In the genomic region with DNA sequence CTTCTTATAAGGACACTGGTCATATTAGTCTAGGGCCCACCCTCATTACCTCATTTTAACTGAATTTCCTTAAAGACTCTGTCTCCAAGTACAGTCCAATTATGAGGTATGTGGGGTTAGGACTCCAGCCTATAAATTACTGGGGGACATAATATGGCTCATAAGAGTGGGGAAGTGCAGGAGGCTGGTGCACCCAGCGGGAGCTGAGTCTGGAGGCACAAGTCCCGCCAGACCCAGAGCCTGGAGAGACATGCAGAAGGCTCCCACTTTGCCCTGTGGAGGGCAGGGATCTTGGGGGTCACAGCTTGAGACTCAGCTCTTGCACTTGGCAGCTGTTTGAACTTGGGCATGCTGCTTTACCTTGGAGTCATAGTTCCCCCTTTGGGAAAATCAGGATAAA, we compare ENCODE assay signal across 28 cellular contexts.
"Had no signal": no experiment of that assay in that cellular context is flagged by ENCODE, and none has a peak within 500 bp of the region (broad histone marks: within the 10 kb centered on the region; RNA-seq: fewer than 3 reads in every experiment).

No MANE protein-coding gene starts in this region.

- H3K36me3 ChIP-seq: heart right ventricle, left ventricle myocardium inferior, ovary, prostate gland, suprapubic skin, thoracic aorta, tibial artery, upper lobe of right lung, uterus had no signal

- H3K4me1 ChIP-seq: uterus had no signal

- H3K27me3 ChIP-seq: heart right ventricle, ovary, suprapubic skin, tibial artery, upper lobe of right lung, uterus had no signal

- H3K27me3 Mint-ChIP-seq: naive B cell; stimulated activated naive CD8-positive, alpha-beta T cell treated with anti-CD3 and anti-CD28 coated beads, Interleukin-15, Interleukin-2, amounts not matched to agents 100 ng/mL and 50 ng/mL, for 24 hours had no signal

- H3K27ac ChIP-seq: left ventricle myocardium inferior, ovary, prostate gland, suprapubic skin, upper lobe of right lung, uterus had no signal

- H3K4me3 Mint-ChIP-seq: mesothelial cell of epicardium; natural killer cell; nephron progenitor cell; stimulated activated effector memory CD8-positive, alpha-beta T cell treated with anti-CD3 and anti-CD28 coated beads, Interleukin-12 subunit alpha, Interleukin-12 subunit beta, amount 100 ng/mL, for 72 hours; stimulated activated naive CD8-positive, alpha-beta T cell treated with anti-CD3 and anti-CD28 coated beads, Interleukin-15, Interleukin-2, amounts not matched to agents 100 ng/mL and 50 ng/mL, for 24 hours had no signal

- H3K4me3 ChIP-seq: heart right ventricle, left ventricle myocardium inferior, lung, ovary, prostate gland, skin epidermis, suprapubic skin, thoracic aorta, tibial artery, upper lobe of right lung, uterus had no signal

- DNase-seq: heart right ventricle; hippocampal formation; kidney; left colon; left ventricle myocardium inferior; mesendoderm; naive B cell; natural killer cell; nephron progenitor cell; retina; right cardiac atrium; stimulated activated CD4-positive, alpha-beta T cell treated with anti-CD3 and anti-CD28 coated beads, Interleukin-12 subunit alpha, Interleukin-12 subunit beta, amount 100 ng/mL, for 4 hours; stimulated activated CD4-positive, alpha-beta T cell treated with anti-CD3 and anti-CD28 coated beads, Interleukin-15, amount 100 ng/mL, for 24 hours; stimulated activated CD4-positive, alpha-beta T cell treated with anti-CD3 and anti-CD28 coated beads, Interleukin-4, amount 100 ng/mL, for 24 hours; stimulated activated naive CD4-positive, alpha-beta T cell; trophoblast cell; upper lobe of right lung; uterus had no signal

- H3K36me3 Mint-ChIP-seq: mesothelial cell of epicardium; natural killer cell; stimulated activated effector memory CD8-positive, alpha-beta T cell treated with anti-CD3 and anti-CD28 coated beads, Interleukin-12 subunit alpha, Interleukin-12 subunit beta, amount 100 ng/mL, for 72 hours had no signal

- H3K9me3 Mint-ChIP-seq: mesothelial cell of epicardium; naive B cell; natural killer cell; nephron progenitor cell; stimulated activated effector memory CD8-positive, alpha-beta T cell treated with anti-CD3 and anti-CD28 coated beads, Interleukin-12 subunit alpha, Interleukin-12 subunit beta, amount 100 ng/mL, for 72 hours; stimulated activated naive CD8-positive, alpha-beta T cell treated with anti-CD3 and anti-CD28 coated beads, Interleukin-15, Interleukin-2, amounts not matched to agents 100 ng/mL and 50 ng/mL, for 24 hours had no signal

- H3K9me3 ChIP-seq: heart right ventricle, left ventricle myocardium inferior, ovary, prostate gland, suprapubic skin, thoracic aorta, tibial artery, upper lobe of right lung, uterus had no signal

- H3K27ac Mint-ChIP-seq: natural killer cell; nephron progenitor cell; stimulated activated effector memory CD8-positive, alpha-beta T cell treated with anti-CD3 and anti-CD28 coated beads, Interleukin-12 subunit alpha, Interleukin-12 subunit beta, amount 100 ng/mL, for 72 hours; stimulated activated naive CD8-positive, alpha-beta T cell treated with anti-CD3 and anti-CD28 coated beads, Interleukin-15, Interleukin-2, amounts not matched to agents 100 ng/mL and 50 ng/mL, for 24 hours had no signal
